Comparison of ENCODE assay signal across 24 cellular contexts in genomic region chr15:83016906-83017305, GRCh38. TPM values are rescaled to one million over a fixed set of nuclear protein-coding genes. Genes with fewer than 3 reads are reported as not detected.
DNase-seq lines count a peak whose midpoint lies in the region; ATAC-seq, FAIRE-seq and TF ChIP-seq lines count a peak whose summit lies in the region.
"Had no signal": no experiment of that assay in that cellular context is flagged by ENCODE, and none has a peak within 500 bp of the region (broad histone marks: within the 10 kb centered on the region; RNA-seq: fewer than 3 reads in every experiment).

No MANE protein-coding gene starts in this region.

- peaks cover 16% of the 10 kb centered on the region for H3K36me3 Mint-ChIP-seq in activated CD4-positive, alpha-beta memory T cell treated with anti-CD3 and anti-CD28 coated beads for 36 hours
- H3K36me3 Mint-ChIP-seq in activated CD4-positive, alpha-beta memory T cell treated with anti-CD3 and anti-CD28 coated beads, Interleukin-2, amount 10 ng/mL, durations not matched to agents 7 days and 5 days (ENCODE audit: low read depth) = peaks cover 31% of the 10 kb centered on the region
- H3K36me3 Mint-ChIP-seq in astrocyte (ENCODE audit: low read depth, unreplicated experiment) = peaks cover 2% of the 10 kb centered on the region

- BruUV-seq in endothelial cell of umbilical vein (replicated peaks; lab: Mats Ljungman, UMichigan) = TSS peak; percentile 14

- dilution Hi-C loops in endothelial cell of umbilical vein (cut with MboI; ENCODE audit: extremely low pct_ligation_motif_present, low sequenced_read_pairs) = no loop called here

- no peak overlapping the region for H3K27ac ChIP-seq in astrocyte (ENCODE audit: low read depth, low read length)
- no peak overlapping the region for H3K27ac ChIP-seq in endothelial cell of umbilical vein (ENCODE audit: insufficient read depth, low read depth, low read length)
- H3K27ac ChIP-seq: SJCRH30 had no signal

- ATAC-seq in GM21447 (IDR thresholded peaks at IDR 0.05; ENCODE audit: unreplicated experiment) = no peak
- ATAC-seq in HG03342 (IDR thresholded peaks at IDR 0.05; ENCODE audit: unreplicated experiment) = no peak
- ATAC-seq: HCT116 had no signal

- TF ChIP-seq CTCF in astrocyte (IDR thresholded peaks at IDR 0.05; ENCODE audit: insufficient read depth, low read depth, low read length) = no peak
- TF ChIP-seq CTCF in endothelial cell of umbilical vein (IDR thresholded peaks at IDR 0.05; ENCODE audit: extremely low read depth in 1 of 2, insufficient read depth in 1 of 2, low read depth in 1 of 2, low read length in 2 of 2) = no peak

- H3K36me3 ChIP-seq in astrocyte (ENCODE audit: insufficient read depth, low read length) (peaks cover 13% of the 10 kb centered on the region), endothelial cell of umbilical vein (ENCODE audit: control insufficient read depth in 2 of 2, extremely low read depth in 1 of 2, insufficient read depth in 2 of 2, low read length in 2 of 2) (peaks cover 7 to 11% of the 10 kb centered on the region in 2 experiments)

- H3K4me2 ChIP-seq in astrocyte (ENCODE audit: low read length) (peak overlapping the region; percentile 42), endothelial cell of umbilical vein (ENCODE audit: insufficient read depth, low read length) (peak overlapping the region; percentile 30)

- CTCF ChIA-PET in activated CD4-positive, alpha-beta memory T cell treated with anti-CD3 and anti-CD28 coated beads for 36 hours (lab: Charles Lee) = interaction anchor here (1.1 kb wide), 1 partner anchor 486 kb away, joined by 7 read pairs; no protein-coding TSS in a partner anchor
- CTCF ChIA-PET in activated CD4-positive, alpha-beta memory T cell treated with anti-CD3 and anti-CD28 coated beads, Interleukin-2, amount 10 ng/mL, durations not matched to agents 7 days and 5 days (lab: Charles Lee) = no interaction called here
- CTCF ChIA-PET in endothelial cell of umbilical vein (lab: Charles Lee) = interaction anchor here (1.0 kb wide), 1 partner anchor 50 kb away, joined by 3 read pairs; the partner anchor contains the start of gene BTBD1

- no peak overlapping the region for H2AFZ ChIP-seq in astrocyte (ENCODE audit: low read depth, low read length)
- no peak overlapping the region for H2AFZ ChIP-seq in endothelial cell of umbilical vein (ENCODE audit: low read depth, low read length)

- H3K79me2 ChIP-seq in astrocyte (ENCODE audit: insufficient read depth, low read length) (no peaks in the 10 kb centered on the region), endothelial cell of umbilical vein (ENCODE audit: control insufficient read depth, insufficient read depth, low read length) (peaks cover 4% of the 10 kb centered on the region)

- H3K4me3 Mint-ChIP-seq in activated CD4-positive, alpha-beta memory T cell treated with anti-CD3 and anti-CD28 coated beads for 36 hours = no peak overlapping the region
- no peak overlapping the region for H3K4me3 Mint-ChIP-seq in activated CD4-positive, alpha-beta memory T cell treated with anti-CD3 and anti-CD28 coated beads, Interleukin-2, amount 10 ng/mL, durations not matched to agents 7 days and 5 days
- no peak overlapping the region for H3K4me3 Mint-ChIP-seq in astrocyte (ENCODE audit: unreplicated experiment)
- H3K4me3 Mint-ChIP-seq: CD14-positive monocyte had no signal

- H3K4me3 ChIP-seq in astrocyte (ENCODE audit: insufficient read depth, low read depth, low read length) (no peak overlapping the region), endothelial cell of umbilical vein (replicated peaks in 1 of 3; ENCODE audit: insufficient read depth in 1 of 3, low read depth in 1 of 3, low read length in 3 of 3) (no peak overlapping the region)
- H3K4me3 ChIP-seq: SJCRH30 had no signal

- no peaks in the 10 kb centered on the region for H3K27me3 Mint-ChIP-seq in activated CD4-positive, alpha-beta memory T cell treated with anti-CD3 and anti-CD28 coated beads for 36 hours
- no peaks in the 10 kb centered on the region for H3K27me3 Mint-ChIP-seq in activated CD4-positive, alpha-beta memory T cell treated with anti-CD3 and anti-CD28 coated beads, Interleukin-2, amount 10 ng/mL, durations not matched to agents 7 days and 5 days
- H3K27me3 Mint-ChIP-seq in astrocyte (ENCODE audit: low read depth, unreplicated experiment) = no peaks in the 10 kb centered on the region

- H3K4me1 Mint-ChIP-seq in activated CD4-positive, alpha-beta memory T cell treated with anti-CD3 and anti-CD28 coated beads for 36 hours (ENCODE audit: low read depth) = peaks cover 30% of the 10 kb centered on the region
- peaks cover 26% of the 10 kb centered on the region for H3K4me1 Mint-ChIP-seq in activated CD4-positive, alpha-beta memory T cell treated with anti-CD3 and anti-CD28 coated beads, Interleukin-2, amount 10 ng/mL, durations not matched to agents 7 days and 5 days
- H3K4me1 Mint-ChIP-seq in astrocyte (ENCODE audit: low read depth, unreplicated experiment) = peaks cover 10% of the 10 kb centered on the region

- peak overlapping the region; percentile 0 for H3K27ac Mint-ChIP-seq in activated CD4-positive, alpha-beta memory T cell treated with anti-CD3 and anti-CD28 coated beads for 36 hours
- H3K27ac Mint-ChIP-seq in activated CD4-positive, alpha-beta memory T cell treated with anti-CD3 and anti-CD28 coated beads, Interleukin-2, amount 10 ng/mL, durations not matched to agents 7 days and 5 days = no peak overlapping the region
- H3K27ac Mint-ChIP-seq in astrocyte (ENCODE audit: unreplicated experiment) = no peak overlapping the region
- H3K27ac Mint-ChIP-seq: CD14-positive monocyte had no signal

- no peak for TF ChIP-seq POLR2A in endothelial cell of umbilical vein (IDR thresholded peaks at IDR 0.05; ENCODE audit: low read depth, low read length)

- no peaks in the 10 kb centered on the region for H3K9me3 Mint-ChIP-seq in activated CD4-positive, alpha-beta memory T cell treated with anti-CD3 and anti-CD28 coated beads for 36 hours
- H3K9me3 Mint-ChIP-seq in activated CD4-positive, alpha-beta memory T cell treated with anti-CD3 and anti-CD28 coated beads, Interleukin-2, amount 10 ng/mL, durations not matched to agents 7 days and 5 days = no peaks in the 10 kb centered on the region
- peaks cover 2% of the 10 kb centered on the region for H3K9me3 Mint-ChIP-seq in astrocyte (ENCODE audit: unreplicated experiment)
- H3K9me3 Mint-ChIP-seq: CD14-positive monocyte had no signal

- peaks cover 5% of the 10 kb centered on the region for H3K4me1 ChIP-seq in astrocyte (ENCODE audit: insufficient read depth, low read length)
- H3K4me1 ChIP-seq in endothelial cell of umbilical vein (ENCODE audit: control insufficient read depth, extremely low read depth, insufficient read depth, low read length) = peaks cover 14% of the 10 kb centered on the region

- DNase-seq in activated CD4-positive, alpha-beta memory T cell treated with anti-CD3 and anti-CD28 coated beads for 36 hours = no peak
- no peak for DNase-seq in activated CD4-positive, alpha-beta memory T cell treated with anti-CD3 and anti-CD28 coated beads, Interleukin-2, amount 10 ng/mL, durations not matched to agents 7 days and 5 days
- DNase-seq in astrocyte (ENCODE audit: low read depth) (no peak), endothelial cell of umbilical vein (ENCODE audit: low read depth, low spot score) (peak; percentile 40), UCSD-AML1 (lab: John Stamatoyannopoulos, UW; ENCODE audit: unreplicated experiment) (no peak)
- DNase-seq: AML-193; COR-L47; DMS 273 treated with DMSO at 0.1 percent for 48 hours; DMS79 treated with DMSO at 0.1 percent for 48 hours; IMR-90; NCI-H1105; NCI-H2029 treated with DMSO at 0.1 percent for 48 hours; NCI-H345; NCI-H524; NCI-H774; NK-92 treated with Interleukin-12 subunit alpha and Interleukin-12 subunit beta, amount 100 ng/mL, for 24 hours; SJCRH30 had no signal

- H3K27me3 ChIP-seq in astrocyte (ENCODE audit: insufficient read depth, low read length) (no peaks in the 10 kb centered on the region), endothelial cell of umbilical vein (ENCODE audit: control insufficient read depth in 2 of 2, insufficient read depth in 2 of 2, low read length in 2 of 2) (no peaks in the 10 kb centered on the region)
- H3K27me3 ChIP-seq: SJCRH30 had no signal

- intact Hi-C loops in activated CD4-positive, alpha-beta memory T cell treated with anti-CD3 and anti-CD28 coated beads for 36 hours (cut with micrococcal nuclease) = no loop called here
- intact Hi-C loops in endothelial cell of umbilical vein (cut with micrococcal nuclease) = loop anchor here (10.0 kb wide), 1 partner anchor 548 kb away; no protein-coding TSS in a partner anchor

- H3K9me3 ChIP-seq in astrocyte (ENCODE audit: insufficient read depth, low read depth, low read length) (no peaks in the 10 kb centered on the region), endothelial cell of umbilical vein (replicated peaks; ENCODE audit: control insufficient read depth, insufficient read depth, low read length) (no peaks in the 10 kb centered on the region)
- H3K9me3 ChIP-seq: SJCRH30 had no signal

- H3K9ac ChIP-seq in astrocyte (ENCODE audit: low read length) (no peak overlapping the region), endothelial cell of umbilical vein (replicated peaks; ENCODE audit: extremely low read depth, insufficient read depth, low read length) (no peak overlapping the region)

- POLR2A ChIA-PET in activated CD4-positive, alpha-beta memory T cell treated with anti-CD3 and anti-CD28 coated beads for 36 hours (lab: Charles Lee) = no interaction called here
- POLR2A ChIA-PET in activated CD4-positive, alpha-beta memory T cell treated with anti-CD3 and anti-CD28 coated beads, Interleukin-2, amount 10 ng/mL, durations not matched to agents 7 days and 5 days (lab: Charles Lee) = no interaction called here
- POLR2A ChIA-PET in endothelial cell of umbilical vein (lab: Charles Lee) = no interaction called here

- H3K9me1 ChIP-seq in endothelial cell of umbilical vein (replicated peaks; ENCODE audit: control insufficient read depth, extremely low read depth, insufficient read depth, low read length) = no peaks in the 10 kb centered on the region

- no peak for FAIRE-seq in astrocyte (lab: Jason Lieb, UNC)
- FAIRE-seq in endothelial cell of umbilical vein (lab: Jason Lieb, UNC) = no peak
- FAIRE-seq: GM12892, H1, RCC 7860 had no signal

- H4K20me1 ChIP-seq in astrocyte (ENCODE audit: insufficient read depth, low read length) (peaks cover 6% of the 10 kb centered on the region), endothelial cell of umbilical vein (replicated peaks; ENCODE audit: control insufficient read depth, extremely low read depth, insufficient read depth, low read length) (no peaks in the 10 kb centered on the region)

RNA-seq across cellular contexts. Expression of gene C15orf40, which starts 5.5 kb away (rescaled TPM):
- total RNA-seq in activated CD4-positive, alpha-beta memory T cell treated with anti-CD3 and anti-CD28 coated beads for 36 hours = 10 to 100 TPM; 21.8 to 26.3 TPM
- 10 to 100 TPM; 23.8 to 25.5 TPM for total RNA-seq in activated CD4-positive, alpha-beta memory T cell treated with anti-CD3 and anti-CD28 coated beads, Interleukin-2, amount 10 ng/mL, durations not matched to agents 7 days and 5 days
- total RNA-seq in astrocyte (15.3 and 18.1 TPM in 2 replicates), endothelial cell of umbilical vein (20.9 and 27.9 TPM in 2 replicates)
- 14.1 and 15.4 TPM in 2 replicates for polyA plus RNA-seq in endothelial cell of umbilical vein
- polyA plus RNA-seq in endothelial cell of umbilical vein (2011; cell fraction: cytosol; rRNA removed) = 24.4 and 29.1 TPM in 2 replicates
- 9.4 and 9.7 TPM in 2 replicates for polyA plus RNA-seq in endothelial cell of umbilical vein (2011; cell fraction: nucleus; rRNA removed)
- polyA plus RNA-seq in endothelial cell of umbilical vein (2012) = 16.5 and 28.4 TPM in 2 replicates
- polyA minus RNA-seq in endothelial cell of umbilical vein = 7.6 and 15.0 TPM in 2 replicates
- polyA minus RNA-seq in endothelial cell of umbilical vein (2011; cell fraction: cytosol; rRNA and poly(A)+ RNA removed) = 13.9 TPM
- 12.1 and 15.8 TPM in 2 replicates for polyA minus RNA-seq in endothelial cell of umbilical vein (2011; cell fraction: nucleus; rRNA and poly(A)+ RNA removed)

RNA-seq across cellular contexts. Expression of gene RAMAC, which starts 30.9 kb away (rescaled TPM):
- 10 to 100 TPM; 19.0 to 20.2 TPM for total RNA-seq in activated CD4-positive, alpha-beta memory T cell treated with anti-CD3 and anti-CD28 coated beads for 36 hours
- total RNA-seq in activated CD4-positive, alpha-beta memory T cell treated with anti-CD3 and anti-CD28 coated beads, Interleukin-2, amount 10 ng/mL, durations not matched to agents 7 days and 5 days = 10 to 100 TPM; 24.1 TPM
- total RNA-seq in astrocyte = 44.4 and 44.7 TPM in 2 replicates
- 14.1 and 15.2 TPM in 2 replicates for total RNA-seq in endothelial cell of umbilical vein
- 8.8 and 12.5 TPM in 2 replicates for polyA plus RNA-seq in endothelial cell of umbilical vein
- polyA plus RNA-seq in endothelial cell of umbilical vein (2011; cell fraction: cytosol; rRNA removed) = 14.1 and 14.3 TPM in 2 replicates
- 5.5 and 8.2 TPM in 2 replicates for polyA plus RNA-seq in endothelial cell of umbilical vein (2011; cell fraction: nucleus; rRNA removed)
- 15.4 and 19.2 TPM in 2 replicates for polyA plus RNA-seq in endothelial cell of umbilical vein (2012)
- 9.7 and 11.3 TPM in 2 replicates for polyA minus RNA-seq in endothelial cell of umbilical vein
- polyA minus RNA-seq in endothelial cell of umbilical vein (2011; cell fraction: cytosol; rRNA and poly(A)+ RNA removed) = 8.7 TPM
- polyA minus RNA-seq in endothelial cell of umbilical vein (2011; cell fraction: nucleus; rRNA and poly(A)+ RNA removed) = 4.6 and 6.2 TPM in 2 replicates

RNA-seq across cellular contexts. Expression of gene BTBD1, which starts 50.1 kb away (rescaled TPM):
- total RNA-seq in activated CD4-positive, alpha-beta memory T cell treated with anti-CD3 and anti-CD28 coated beads for 36 hours = 10 to 100 TPM; 52.9 to 53.3 TPM
- 10 to 100 TPM; 55.0 to 58.6 TPM for total RNA-seq in activated CD4-positive, alpha-beta memory T cell treated with anti-CD3 and anti-CD28 coated beads, Interleukin-2, amount 10 ng/mL, durations not matched to agents 7 days and 5 days
- 60.3 and 61.1 TPM in 2 replicates for total RNA-seq in astrocyte
- total RNA-seq in endothelial cell of umbilical vein = 56.9 and 58.0 TPM in 2 replicates
- 28.0 and 30.8 TPM in 2 replicates for polyA plus RNA-seq in endothelial cell of umbilical vein
- 30.4 and 32.0 TPM in 2 replicates for polyA plus RNA-seq in endothelial cell of umbilical vein (2011; cell fraction: cytosol; rRNA removed)
- 24.7 and 30.5 TPM in 2 replicates for polyA plus RNA-seq in endothelial cell of umbilical vein (2011; cell fraction: nucleus; rRNA removed)
- 38.6 and 58.5 TPM in 2 replicates for polyA plus RNA-seq in endothelial cell of umbilical vein (2012)
- polyA minus RNA-seq in endothelial cell of umbilical vein = 51.7 and 56.0 TPM in 2 replicates
- polyA minus RNA-seq in endothelial cell of umbilical vein (2011; cell fraction: cytosol; rRNA and poly(A)+ RNA removed) = 87.7 TPM
- 31.8 and 35.3 TPM in 2 replicates for polyA minus RNA-seq in endothelial cell of umbilical vein (2011; cell fraction: nucleus; rRNA and poly(A)+ RNA removed)
